Comparison of ENCODE assay signal across 9 cellular contexts in genomic region chr1:156859523-156860112, GRCh38. TPM values are rescaled to one million over a fixed set of nuclear protein-coding genes. Genes with fewer than 3 reads are reported as not detected.
DNase-seq lines count a peak whose midpoint lies in the region; ATAC-seq, FAIRE-seq and TF ChIP-seq lines count a peak whose summit lies in the region.
"Had no signal": no experiment of that assay in that cellular context is flagged by ENCODE, and none has a peak within 500 bp of the region (broad histone marks: within the 10 kb centered on the region; RNA-seq: fewer than 3 reads in every experiment).

No MANE protein-coding gene starts in this region.

- no peak for FAIRE-seq in urothelium cell line (lab: Jason Lieb, UNC)

- DNase-seq in activated CD4-positive, alpha-beta T cell treated with anti-CD3 and anti-CD28 coated beads for 36 hours = peak; percentile 37
- no peak for DNase-seq in activated CD4-positive, alpha-beta T cell treated with anti-CD3 and anti-CD28 coated beads, Interleukin-2, amount 50 U/mL, for 4 hours
- no peak for DNase-seq in SK-N-MC (ENCODE audit: low read depth, low spot score)
- DNase-seq in effector memory CD4-positive, alpha-beta T cell = no peak
- no peak for DNase-seq in urothelium cell line (ENCODE audit: low spot score)
- DNase-seq in testis = no peak

- no peak overlapping the region for H3K9ac ChIP-seq in SK-N-MC (ENCODE audit: insufficient read length)

- CTCF ChIA-PET in activated CD4-positive, alpha-beta T cell treated with anti-CD3 and anti-CD28 coated beads for 36 hours (lab: Charles Lee) = interaction anchor here (0.6 to 6.7 kb wide), 42 partner anchors 11 to 297 kb away, joined by 3 to 109 read pairs (median 5); partner anchors contain the start of genes ISG20L2, METTL25B, MRPL24 and NAXE

- H3K36me3 Mint-ChIP-seq in activated CD4-positive, alpha-beta T cell treated with anti-CD3 and anti-CD28 coated beads for 36 hours (ENCODE audit: low read depth) = no peaks in the 10 kb centered on the region
- no peaks in the 10 kb centered on the region for H3K36me3 Mint-ChIP-seq in nephron (ENCODE audit: low read depth)

- intact Hi-C loops in activated CD4-positive, alpha-beta T cell treated with anti-CD3 and anti-CD28 coated beads for 36 hours (cut with DNase I, micrococcal nuclease) = loop anchor here (1.0 to 5.0 kb wide), 10 partner anchors 20 to 172 kb away; partner anchors contain the start of gene SH2D2A (in 1 of the 2)
- intact Hi-C loops in testis (cut with DNase I; ENCODE audit: low total_unique reads) = no loop called here

- H3K4me3 Mint-ChIP-seq in activated CD4-positive, alpha-beta T cell treated with anti-CD3 and anti-CD28 coated beads for 36 hours = peak overlapping the region; percentile 56
- H3K4me3 Mint-ChIP-seq in nephron = peak overlapping the region; percentile 79 to 87 (median 82)

- H3K9me3 ChIP-seq in SK-N-MC (ENCODE audit: low read depth, low read length) (no peaks in the 10 kb centered on the region), testis (no peaks in the 10 kb centered on the region)
- no peaks in the 10 kb centered on the region for H3K9me3 ChIP-seq in effector memory CD4-positive, alpha-beta T cell (ENCODE audit: control insufficient read depth, low read length)

- H3K27ac ChIP-seq in SK-N-MC = no peak overlapping the region
- H3K27ac ChIP-seq in effector memory CD4-positive, alpha-beta T cell (ENCODE audit: insufficient read depth, low read length, poor library complexity, severe bottlenecking) = no peak overlapping the region
- H3K27ac ChIP-seq in testis = no peak overlapping the region

- H3K27me3 Mint-ChIP-seq in activated CD4-positive, alpha-beta T cell treated with anti-CD3 and anti-CD28 coated beads for 36 hours = peaks cover 48% of the 10 kb centered on the region
- H3K27me3 Mint-ChIP-seq in nephron (ENCODE audit: low read depth) = peaks cover 76% of the 10 kb centered on the region

- TF ChIP-seq CTCF in nephron (IDR thresholded peaks at IDR 0.05; ENCODE audit: unreplicated experiment in 3 of 3) = no peak
- no peak for TF ChIP-seq CTCF in testis (IDR thresholded peaks at IDR 0.05)

- H3K9me3 Mint-ChIP-seq in activated CD4-positive, alpha-beta T cell treated with anti-CD3 and anti-CD28 coated beads for 36 hours (ENCODE audit: low read depth) = no peaks in the 10 kb centered on the region
- no peaks in the 10 kb centered on the region for H3K9me3 Mint-ChIP-seq in nephron

- peaks cover 23% of the 10 kb centered on the region for H3K4me1 ChIP-seq in effector memory CD4-positive, alpha-beta T cell (ENCODE audit: control insufficient read depth, insufficient read depth, low read length, poor library complexity, severe bottlenecking)
- peaks cover 38% of the 10 kb centered on the region for H3K4me1 ChIP-seq in testis

- no peak for TF ChIP-seq POLR2A in testis (IDR thresholded peaks at IDR 0.05)

- POLR2A ChIA-PET in activated CD4-positive, alpha-beta T cell treated with anti-CD3 and anti-CD28 coated beads for 36 hours (lab: Charles Lee) = interaction anchor here (0.7 to 2.0 kb wide), 7 partner anchors 46 to 134 kb away, joined by 3 to 7 read pairs (median 3); no protein-coding TSS in a partner anchor

- WGBS in testis, 2 donors = 0 to 3% methylated on average over 17 to 26 of the region's 33 CpGs

- no peaks in the 10 kb centered on the region for H3K36me3 ChIP-seq in SK-N-MC (ENCODE audit: insufficient read depth, low read length)
- H3K36me3 ChIP-seq in effector memory CD4-positive, alpha-beta T cell (ENCODE audit: control insufficient read depth, insufficient read depth, low read length) = no peaks in the 10 kb centered on the region
- no peaks in the 10 kb centered on the region for H3K36me3 ChIP-seq in testis (ENCODE audit: low read depth, missing control alignments)

- H3K4me3 ChIP-seq in SK-N-MC (peak overlapping the region; percentile 88), testis (peak overlapping the region in 1 of 2 donors; percentile 45)
- peak overlapping the region; percentile 60 for H3K4me3 ChIP-seq in effector memory CD4-positive, alpha-beta T cell (ENCODE audit: insufficient read depth, low read depth, low read length, poor library complexity, severe bottlenecking)

- peaks cover 24% of the 10 kb centered on the region for H3K27me3 ChIP-seq in effector memory CD4-positive, alpha-beta T cell (replicated peaks; ENCODE audit: control insufficient read depth, insufficient read depth, low read length, poor library complexity, severe bottlenecking)
- H3K27me3 ChIP-seq in testis = no peaks in the 10 kb centered on the region

- no peak for ATAC-seq in activated CD4-positive, alpha-beta T cell treated with anti-CD3 and anti-CD28 coated beads for 36 hours
- ATAC-seq in GM21423 (IDR thresholded peaks at IDR 0.05; ENCODE audit: unreplicated experiment) = no peak

- H3K27ac Mint-ChIP-seq in activated CD4-positive, alpha-beta T cell treated with anti-CD3 and anti-CD28 coated beads for 36 hours = no peak overlapping the region
- H3K27ac Mint-ChIP-seq in nephron = no peak overlapping the region

- H3K4me1 Mint-ChIP-seq in activated CD4-positive, alpha-beta T cell treated with anti-CD3 and anti-CD28 coated beads for 36 hours = peaks cover 25% of the 10 kb centered on the region
- H3K4me1 Mint-ChIP-seq in nephron = peaks cover 55% of the 10 kb centered on the region

RNA-seq across cellular contexts. Expression of gene INSRR, which starts 0.7 kb away (rescaled TPM):
- under 1 TPM; 0.14 to 0.18 TPM for total RNA-seq in activated CD4-positive, alpha-beta T cell treated with anti-CD3 and anti-CD28 coated beads for 36 hours
- 1 to 10 TPM; 6.4 to 7.0 TPM for total RNA-seq in testis
- 1.5 TPM for polyA plus RNA-seq in testis (ENCODE audit: insufficient read depth, low read depth, low replicate concordance)
- total RNA-seq: activated CD8-positive, alpha-beta memory T cell treated with anti-CD3 and anti-CD28 coated beads for 36 hours had no signal

RNA-seq across cellular contexts. Expression of gene NTRK1, which starts 1.0 kb away (rescaled TPM):
- 1 to 10 TPM; 4.4 to 6.1 TPM for total RNA-seq in activated CD4-positive, alpha-beta T cell treated with anti-CD3 and anti-CD28 coated beads for 36 hours
- 10 to 100 TPM; 14.6 to 38.8 TPM for total RNA-seq in testis
- polyA plus RNA-seq in testis (ENCODE audit: insufficient read depth, low read depth, low replicate concordance) = 4.7 TPM

RNA-seq across cellular contexts. Expression of gene PEAR1, which starts 33.9 kb away (rescaled TPM):
- total RNA-seq in activated CD4-positive, alpha-beta T cell treated with anti-CD3 and anti-CD28 coated beads for 36 hours = not detected
- 10 to 100 TPM; 13.8 TPM for total RNA-seq in testis
- polyA plus RNA-seq in testis (ENCODE audit: insufficient read depth, low read depth, low replicate concordance) = 10.5 TPM

RNA-seq across cellular contexts. Expression of gene SH2D2A, which starts 43.0 kb away (rescaled TPM):
- 100 to 1,000 TPM; 189 to 211 TPM for total RNA-seq in activated CD4-positive, alpha-beta T cell treated with anti-CD3 and anti-CD28 coated beads for 36 hours
- 1 to 10 TPM in 1 of 2 donors, not detected in 1; 3.1 TPM for total RNA-seq in testis
- 1.3 TPM for polyA plus RNA-seq in testis (ENCODE audit: insufficient read depth, low read depth, low replicate concordance)

Comparison
In these comparisons a context has a peak if more than half of its experiments do, and no peak if none do; other contexts are left out.
1. RNA of gene INSRR, which starts 0.7 kb away (total RNA-seq): 6.4 to 7.0 TPM in testis; 0.14 to 0.18 TPM in activated CD4-positive, alpha-beta T cell treated with anti-CD3 and anti-CD28 coated beads for 36 hours; every median in the first group is over 4 times any median in the second.
2. RNA of gene PEAR1, which starts 33.9 kb away (total RNA-seq): 13.8 TPM in testis; not detected in activated CD4-positive, alpha-beta T cell treated with anti-CD3 and anti-CD28 coated beads for 36 hours; every median in the first group is over 10 times any median in the second.